Comparison of ENCODE assay signal across 31 cellular contexts in the genomic region with DNA sequence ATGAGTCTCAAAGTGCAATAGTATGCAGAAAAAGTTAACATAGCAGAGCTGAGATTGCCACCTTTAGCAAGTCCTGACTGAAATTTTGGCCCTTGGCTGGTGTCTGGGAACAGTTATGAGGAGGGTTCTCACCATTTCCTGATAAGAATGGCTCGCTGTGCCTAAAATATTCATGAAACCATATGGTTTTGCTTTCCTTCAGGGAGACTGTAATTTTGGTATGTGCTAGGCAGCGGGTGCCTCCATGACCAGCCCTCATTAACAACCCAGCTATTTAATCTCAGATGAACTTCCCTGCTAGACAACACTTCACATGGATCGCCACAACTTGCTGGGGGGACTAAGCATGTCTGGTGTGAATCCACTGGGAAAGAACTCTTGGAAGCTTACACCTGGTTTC.
"Had no signal": no experiment of that assay in that cellular context is flagged by ENCODE, and none has a peak within 500 bp of the region (broad histone marks: within the 10 kb centered on the region; RNA-seq: fewer than 3 reads in every experiment).

No MANE protein-coding gene starts in this region.

- H3K36me3 ChIP-seq: ascending aorta, brain microvascular endothelial cell, breast epithelium had no signal

- H3K27ac ChIP-seq: ascending aorta, brain microvascular endothelial cell, breast epithelium, VCaP had no signal

- H3K4me1 ChIP-seq: ascending aorta, breast epithelium had no signal

- FAIRE-seq: TTC549 had no signal

- ATAC-seq: activated CD8-positive, alpha-beta T cell treated with anti-CD3 and anti-CD28 coated beads for 36 hours; activated naive CD8-positive, alpha-beta T cell treated with anti-CD3 and anti-CD28 coated beads, Interleukin-2, amount 50 U/mL, for 24 hours; activated T-cell treated with anti-CD3 and anti-CD28 coated beads, Interleukin-2, amount 50 U/mL, for 4 hours; activated T-cell treated with anti-CD3 and anti-CD28 coated beads, Interleukin-2, amount 50 U/mL, for 72 hours; activated T-helper 17 cell treated with anti-CD3 and anti-CD28 coated beads, Interleukin-2, amount 50 U/mL, for 72 hours had no signal

- H3K27me3 ChIP-seq: ascending aorta, brain microvascular endothelial cell, breast epithelium had no signal

- H3K4me3 ChIP-seq: ascending aorta, breast epithelium had no signal

- DNase-seq: activated B cell treated with CpG ODN at 0.5 μM for 24 hours; activated CD4-positive, alpha-beta memory T cell treated with anti-CD3 and anti-CD28 coated beads for 36 hours; activated CD4-positive, alpha-beta T cell treated with anti-CD3 and anti-CD28 coated beads for 4 hours; activated CD4-positive, alpha-beta T cell treated with anti-CD3 and anti-CD28 coated beads, Interleukin-2, amount 10 ng/mL, durations not matched to agents 24 days and 14 days; activated CD4-positive, alpha-beta T cell treated with anti-CD3 and anti-CD28 coated beads, Interleukin-2, amount 50 U/mL, for 1 hour; activated CD4-positive, alpha-beta T cell treated with anti-CD3 and anti-CD28 coated beads, Interleukin-2, amount 50 U/mL, for 4 hours; activated CD4-positive, CD25-positive, alpha-beta regulatory T cell treated with anti-CD3 and anti-CD28 coated beads, Interleukin-2, amount 50 U/mL, for 72 hours; activated CD8-positive, alpha-beta memory T cell treated with anti-CD3 and anti-CD28 coated beads, Interleukin-2, amount 50 U/mL, for 4 hours; activated CD8-positive, alpha-beta T cell treated with anti-CD3 and anti-CD28 coated beads for 36 hours; activated effector memory CD4-positive, alpha-beta T cell treated with anti-CD3 and anti-CD28 coated beads, Interleukin-2, amount 50 U/mL, for 16 hours; activated gamma-delta T cell treated with Interleukin-2 at 50 U/mL for 16 hours; activated naive CD4-positive, alpha-beta T cell; activated naive CD4-positive, alpha-beta T cell treated with anti-CD3 and anti-CD28 coated beads for 36 hours; activated naive CD8-positive, alpha-beta T cell treated with anti-CD3 and anti-CD28 coated beads, Interleukin-2, amount 10 ng/mL, durations not matched to agents 7 days and 5 days; activated naive CD8-positive, alpha-beta T cell treated with anti-CD3 and anti-CD28 coated beads, Interleukin-2, amount 50 U/mL, for 24 hours; activated T-cell treated with anti-CD3 and anti-CD28 coated beads for 4 hours; activated T-cell treated with anti-CD3 and anti-CD28 coated beads, Interleukin-2, amount 50 U/mL, for 1 hour; activated T-cell treated with anti-CD3 and anti-CD28 coated beads, Interleukin-2, amount 50 U/mL, for 4 hours; activated T-cell treated with anti-CD3 and anti-CD28 coated beads, Interleukin-2, amount 50 U/mL, for 72 hours; amygdala; anterior cingulate cortex; brain microvascular endothelial cell; central memory CD4-positive, alpha-beta T cell; T-helper 1 cell; T-helper 2 cell; T-helper 9 cell had no signal
